ENCODE assay signal across 1 cellular context in genomic region chr21:36320421-36321324, GRCh38.
TF ChIP-seq lines count a peak whose summit lies in the region.

No MANE protein-coding gene starts in this region.

TF ChIP-seq in HEK293, 187 proteins besides CTCF, POLR2A, EP300 and RAD21 (continued from another document and continues in another):
- TF ChIP-seq REST (tag by site-specific recombination; IDR thresholded peaks at IDR 0.05) = no peak; the same call in 1 of the 2 replicates
- no peak for TF ChIP-seq HIC1 (tag by site-specific recombination; IDR thresholded peaks at IDR 0.05)
- TF ChIP-seq ZNF518A (tag by site-specific recombination; conservative IDR thresholded peaks at IDR 0.05; ENCODE audit: low read depth) = no peak
- no peak; the same call in 1 of the 2 replicates for TF ChIP-seq ZNF133 (tag by site-specific recombination; IDR thresholded peaks at IDR 0.05)
- no peak for TF ChIP-seq ZNF416 (tag by site-specific recombination; IDR thresholded peaks at IDR 0.05)
- TF ChIP-seq ZNF174 (tag by site-specific recombination; IDR thresholded peaks at IDR 0.05) = no peak
- no peak for TF ChIP-seq ZNF148 (tag by site-specific recombination; IDR thresholded peaks at IDR 0.05; ENCODE audit: borderline replicate concordance)
- no peak for TF ChIP-seq ZNF670 (tag by site-specific recombination; IDR thresholded peaks at IDR 0.05; ENCODE audit: low read depth)
- no peak for TF ChIP-seq MZF1 (tag by site-specific recombination; IDR thresholded peaks at IDR 0.05; ENCODE audit: borderline replicate concordance)
- TF ChIP-seq ZBTB7A (tag by site-specific recombination; IDR thresholded peaks at IDR 0.05; ENCODE audit: low read depth) = no peak; the same call in 1 of the 2 replicates
- TF ChIP-seq ZNF654 (tag by site-specific recombination; IDR thresholded peaks at IDR 0.05; ENCODE audit: low read depth) = no peak
- no peak for TF ChIP-seq GLIS2 (tag by site-specific recombination; IDR thresholded peaks at IDR 0.05)
- TF ChIP-seq ZNF48 (tag by site-specific recombination; IDR thresholded peaks at IDR 0.05) = no peak
- peak; percentile 68 for TF ChIP-seq ZNF600 (tag by site-specific recombination; IDR thresholded peaks at IDR 0.05)
- no peak for TF ChIP-seq ZNF621 (tag by site-specific recombination; IDR thresholded peaks at IDR 0.05)
- peak; percentile 43 for TF ChIP-seq SP7 (tag by site-specific recombination; IDR thresholded peaks at IDR 0.05)
- no peak for TF ChIP-seq YY2 (tag by site-specific recombination; IDR thresholded peaks at IDR 0.05)
- TF ChIP-seq ZBTB49 (tag by site-specific recombination; IDR thresholded peaks at IDR 0.05; ENCODE audit: low read depth) = no peak
- no peak for TF ChIP-seq ATF2 (tag by site-specific recombination; IDR thresholded peaks at IDR 0.05; ENCODE audit: low read depth)
- TF ChIP-seq KLF9 (tag by site-specific recombination; IDR thresholded peaks at IDR 0.05; ENCODE audit: low read depth) = peak; percentile 91
- no peak for TF ChIP-seq ZNF658 (tag by site-specific recombination; IDR thresholded peaks at IDR 0.05)
- TF ChIP-seq ZNF580 (tag by site-specific recombination; IDR thresholded peaks at IDR 0.05) = no peak
- peak; percentile 84 for TF ChIP-seq ZNF335 (tag by site-specific recombination; conservative IDR thresholded peaks at IDR 0.05)
- peak; percentile 36; the same call in 1 of the 2 replicates for TF ChIP-seq ZBTB10 (tag by site-specific recombination; IDR thresholded peaks at IDR 0.05)
- TF ChIP-seq ZNF664 (tag by site-specific recombination; IDR thresholded peaks at IDR 0.05) = no peak
- TF ChIP-seq ZNF248 (tag by site-specific recombination; IDR thresholded peaks at IDR 0.05) = no peak
- no peak for TF ChIP-seq GLI4 (tag by site-specific recombination; IDR thresholded peaks at IDR 0.05)
- TF ChIP-seq PRDM6 (tag by site-specific recombination; IDR thresholded peaks at IDR 0.05) = no peak
- TF ChIP-seq BCL11B (tag by site-specific recombination; IDR thresholded peaks at IDR 0.05; ENCODE audit: low read depth) = peak; percentile 73
- TF ChIP-seq ZNF350 (tag by site-specific recombination; IDR thresholded peaks at IDR 0.05) = no peak
- no peak for TF ChIP-seq ZNF707 (tag by site-specific recombination; IDR thresholded peaks at IDR 0.05)
- TF ChIP-seq ZNF76 (tag by site-specific recombination; IDR thresholded peaks at IDR 0.05; ENCODE audit: borderline replicate concordance, low read depth) = no peak
